Comparison of ENCODE assay signal across 12 cellular contexts in genomic region chr14:100142073-100143040, GRCh38. TPM values are rescaled to one million over a fixed set of nuclear protein-coding genes. Genes with fewer than 3 reads are reported as not detected.
A peak's percentile ranks its signal among the peaks of the same experiment; 100 is the strongest.
DNase-seq lines count a peak whose midpoint lies in the region; ATAC-seq and TF ChIP-seq lines count a peak whose summit lies in the region.
"Had no signal": no experiment of that assay in that cellular context is flagged by ENCODE, and none has a peak within 500 bp of the region (broad histone marks: within the 10 kb centered on the region; RNA-seq: fewer than 3 reads in every experiment).

No MANE protein-coding gene starts in this region.

- H3K4me1 ChIP-seq in lower lobe of right lung = peaks cover 66% of the 10 kb centered on the region
- peaks cover 51 to 72% (median 65%) of the 10 kb centered on the region in 4 donors for H3K4me1 ChIP-seq in upper lobe of left lung
- H3K4me1 ChIP-seq: adrenal gland had no signal

- H3K4me3 Mint-ChIP-seq in activated CD4-positive, alpha-beta memory T cell treated with anti-CD3 and anti-CD28 coated beads for 36 hours = no peak overlapping the region
- no peak overlapping the region for H3K4me3 Mint-ChIP-seq in activated CD4-positive, alpha-beta memory T cell treated with anti-CD3 and anti-CD28 coated beads, Interleukin-2, amount 10 ng/mL, durations not matched to agents 7 days and 5 days

- H3K27me3 ChIP-seq in lower lobe of right lung (ENCODE audit: low read depth) (no peaks in the 10 kb centered on the region), upper lobe of left lung (no peaks in the 10 kb centered on the region)
- H3K27me3 ChIP-seq: adrenal gland had no signal

- no peak for DNase-seq in activated CD4-positive, alpha-beta memory T cell treated with anti-CD3 and anti-CD28 coated beads for 36 hours
- DNase-seq in activated CD4-positive, alpha-beta memory T cell treated with anti-CD3 and anti-CD28 coated beads, Interleukin-2, amount 10 ng/mL, durations not matched to agents 7 days and 5 days = no peak
- peak; percentile 26 for DNase-seq in choroid plexus epithelial cell (ENCODE audit: low read depth)
- DNase-seq in lower lobe of right lung = no peak
- peak; percentile 55 to 68 for DNase-seq in upper lobe of left lung
- DNase-seq in SKM-1 treated with dmso at 0.1 percent for 144 hours (lab: John Stamatoyannopoulos, UW; ENCODE audit: unreplicated experiment) = no peak
- DNase-seq in NCI-H187 (lab: John Stamatoyannopoulos, UW) = no peak
- DNase-seq: ACHN, head of caudate nucleus, NCI-H2029 had no signal

- H3K4me1 Mint-ChIP-seq in activated CD4-positive, alpha-beta memory T cell treated with anti-CD3 and anti-CD28 coated beads for 36 hours (ENCODE audit: low read depth) = peaks cover 10% of the 10 kb centered on the region
- H3K4me1 Mint-ChIP-seq in activated CD4-positive, alpha-beta memory T cell treated with anti-CD3 and anti-CD28 coated beads, Interleukin-2, amount 10 ng/mL, durations not matched to agents 7 days and 5 days = peaks cover 11% of the 10 kb centered on the region

- TF ChIP-seq POLR2A in upper lobe of left lung (IDR thresholded peaks at IDR 0.05) = peak in 1 of 4 donors; percentile 29

- H3K36me3 ChIP-seq in lower lobe of right lung (peaks cover 40% of the 10 kb centered on the region), upper lobe of left lung (peaks cover 0 to 13% (median 10%) of the 10 kb centered on the region in 4 donors)

- H3K9me3 ChIP-seq in lower lobe of right lung = no peaks in the 10 kb centered on the region
- H3K9me3 ChIP-seq in upper lobe of left lung = no peaks in the 10 kb centered on the region
- H3K9me3 ChIP-seq: adrenal gland had no signal

- H3K9me3 Mint-ChIP-seq in activated CD4-positive, alpha-beta memory T cell treated with anti-CD3 and anti-CD28 coated beads for 36 hours = no peaks in the 10 kb centered on the region
- no peaks in the 10 kb centered on the region for H3K9me3 Mint-ChIP-seq in activated CD4-positive, alpha-beta memory T cell treated with anti-CD3 and anti-CD28 coated beads, Interleukin-2, amount 10 ng/mL, durations not matched to agents 7 days and 5 days

- peak; percentile 3 for TF ChIP-seq CTCF in choroid plexus epithelial cell (conservative IDR thresholded peaks at IDR 0.05; ENCODE audit: low read depth, low read length)
- no peak for TF ChIP-seq CTCF in lower lobe of right lung (IDR thresholded peaks at IDR 0.05)
- TF ChIP-seq CTCF in upper lobe of left lung (IDR thresholded peaks at IDR 0.05) = peak in 1 of 6 experiments; percentile 14

- H3K36me3 Mint-ChIP-seq in activated CD4-positive, alpha-beta memory T cell treated with anti-CD3 and anti-CD28 coated beads for 36 hours = peaks cover 23% of the 10 kb centered on the region
- peaks cover 56% of the 10 kb centered on the region for H3K36me3 Mint-ChIP-seq in activated CD4-positive, alpha-beta memory T cell treated with anti-CD3 and anti-CD28 coated beads, Interleukin-2, amount 10 ng/mL, durations not matched to agents 7 days and 5 days (ENCODE audit: low read depth)

- WGBS in upper lobe of left lung, 2 donors = 37 to 38% methylated on average over 5 to 14 of the region's 14 CpGs

- no peaks in the 10 kb centered on the region for H3K27me3 Mint-ChIP-seq in activated CD4-positive, alpha-beta memory T cell treated with anti-CD3 and anti-CD28 coated beads for 36 hours
- no peaks in the 10 kb centered on the region for H3K27me3 Mint-ChIP-seq in activated CD4-positive, alpha-beta memory T cell treated with anti-CD3 and anti-CD28 coated beads, Interleukin-2, amount 10 ng/mL, durations not matched to agents 7 days and 5 days

- H3K27ac ChIP-seq in lower lobe of right lung = peak overlapping the region; percentile 79
- H3K27ac ChIP-seq in upper lobe of left lung = peak overlapping the region; percentile 69 to 89 (median 82)

- CTCF ChIA-PET in activated CD4-positive, alpha-beta memory T cell treated with anti-CD3 and anti-CD28 coated beads for 36 hours (lab: Charles Lee) = interaction anchor here (1.3 to 2.6 kb wide), 3 partner anchors 11 to 159 kb away, joined by 3 to 7 read pairs (median 3); no protein-coding TSS in a partner anchor
- CTCF ChIA-PET in activated CD4-positive, alpha-beta memory T cell treated with anti-CD3 and anti-CD28 coated beads, Interleukin-2, amount 10 ng/mL, durations not matched to agents 7 days and 5 days (lab: Charles Lee) = interaction anchor here (3.2 kb wide), 1 partner anchor 13 kb away, joined by 11 read pairs; no protein-coding TSS in a partner anchor

- POLR2A ChIA-PET in activated CD4-positive, alpha-beta memory T cell treated with anti-CD3 and anti-CD28 coated beads for 36 hours (lab: Charles Lee) = no interaction called here
- POLR2A ChIA-PET in activated CD4-positive, alpha-beta memory T cell treated with anti-CD3 and anti-CD28 coated beads, Interleukin-2, amount 10 ng/mL, durations not matched to agents 7 days and 5 days (lab: Charles Lee) = interaction anchor here (1.0 to 1.6 kb wide), 2 partner anchors 9 to 14 kb away, joined by 3 read pairs; no protein-coding TSS in a partner anchor

- ATAC-seq in lower lobe of right lung (peak; percentile 7 to 20), upper lobe of left lung (ENCODE audit: low FRiP score in 2 of 2) (peak in 1 of 2 donors; percentile 8), GM21381 (IDR thresholded peaks at IDR 0.05; ENCODE audit: unreplicated experiment) (no peak)

- H3K27ac Mint-ChIP-seq in activated CD4-positive, alpha-beta memory T cell treated with anti-CD3 and anti-CD28 coated beads for 36 hours = peak overlapping the region; percentile 49
- no peak overlapping the region for H3K27ac Mint-ChIP-seq in activated CD4-positive, alpha-beta memory T cell treated with anti-CD3 and anti-CD28 coated beads, Interleukin-2, amount 10 ng/mL, durations not matched to agents 7 days and 5 days

- TF ChIP-seq EP300 in upper lobe of left lung (IDR thresholded peaks at IDR 0.05) = peak in 1 of 4 donors; percentile 81

- intact Hi-C loops in activated CD4-positive, alpha-beta memory T cell treated with anti-CD3 and anti-CD28 coated beads for 36 hours (cut with micrococcal nuclease) = no loop called here
- intact Hi-C loops in lower lobe of right lung (cut with DNase I) = no loop called here

- no peak overlapping the region for H3K4me3 ChIP-seq in choroid plexus epithelial cell (ENCODE audit: low read depth, low read length)
- peak overlapping the region; percentile 29 for H3K4me3 ChIP-seq in lower lobe of right lung
- peak overlapping the region in 1 of 4 donors; percentile 13 for H3K4me3 ChIP-seq in upper lobe of left lung
- H3K4me3 ChIP-seq: adrenal gland had no signal

RNA-seq across cellular contexts. Expression of gene DEGS2, which starts 17.1 kb away (rescaled TPM):
- 1 to 10 TPM; 1.1 to 1.3 TPM for total RNA-seq in activated CD4-positive, alpha-beta memory T cell treated with anti-CD3 and anti-CD28 coated beads for 36 hours
- total RNA-seq in activated CD4-positive, alpha-beta memory T cell treated with anti-CD3 and anti-CD28 coated beads, Interleukin-2, amount 10 ng/mL, durations not matched to agents 7 days and 5 days = under 1 TPM; 0.20 to 0.25 TPM
- total RNA-seq in lower lobe of right lung (5.8 TPM), upper lobe of left lung (10 to 100 TPM in 1 of 6 donors, 1 to 10 TPM in 5; 2.0 to 19.9 (median 5.4) TPM)

Comparison
In these comparisons a context has a peak if more than half of its experiments do, and no peak if none do; other contexts are left out.
1. DNase-seq: peak in choroid plexus epithelial cell (single experiment) and upper lobe of left lung (2 of 2); none in activated CD4-positive, alpha-beta memory T cell treated with anti-CD3 and anti-CD28 coated beads for 36 hours (single experiment), activated CD4-positive, alpha-beta memory T cell treated with anti-CD3 and anti-CD28 coated beads, Interleukin-2, amount 10 ng/mL, durations not matched to agents 7 days and 5 days (single experiment), lower lobe of right lung (single experiment), SKM-1 treated with dmso at 0.1 percent for 144 hours (single experiment) and NCI-H187 (0 of 2).